Comparison of ENCODE assay signal across 22 cellular contexts in the genomic region with DNA sequence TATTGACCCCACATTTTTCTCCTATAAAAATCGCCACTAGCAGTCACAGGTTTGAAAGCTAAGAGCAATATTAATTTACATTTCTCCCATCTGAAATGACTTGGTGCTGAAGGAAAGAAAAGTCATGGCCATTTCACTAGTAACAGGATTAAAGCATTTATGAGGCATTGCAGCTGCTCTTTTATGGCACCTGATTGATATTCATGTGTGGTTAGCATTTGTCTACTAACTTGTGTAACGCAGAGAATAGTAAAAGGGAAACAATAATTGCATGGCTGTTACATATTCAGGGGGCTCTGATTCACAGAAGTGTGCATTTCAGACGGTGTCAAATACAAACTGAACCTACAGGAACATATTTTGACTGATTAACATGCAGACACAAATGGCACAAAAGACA. TPM values are rescaled to one million over a fixed set of nuclear protein-coding genes. Genes with fewer than 3 reads are reported as not detected.
"Had no signal": no experiment of that assay in that cellular context is flagged by ENCODE, and none has a peak within 500 bp of the region (broad histone marks: within the 10 kb centered on the region; RNA-seq: fewer than 3 reads in every experiment).

No MANE protein-coding gene starts in this region.

- H3K4me1 ChIP-seq: colonic mucosa, prostate gland had no signal

- H3K9me3 ChIP-seq: adrenal gland, colonic mucosa, gastroesophageal sphincter, prostate gland, thyroid gland had no signal

- H3K36me3 ChIP-seq: adrenal gland, colonic mucosa, gastroesophageal sphincter, prostate gland, thyroid gland had no signal

- H3K27ac ChIP-seq: adrenal gland, colonic mucosa, gastroesophageal sphincter, prostate gland, thyroid gland had no signal

- H3K9me3 Mint-ChIP-seq: activated B cell treated with CpG ODN at 0.5 μM for 24 hours; activated T-cell treated with anti-CD3 and anti-CD28 coated beads, Interleukin-2, amount 50 U/mL, for 24 hours; activated T-helper 17 cell treated with anti-CD3 and anti-CD28 coated beads, Interleukin-2, amount 50 U/mL, for 72 hours; memory B cell; stimulated activated naive CD8-positive, alpha-beta T cell treated with anti-CD3 and anti-CD28 coated beads, Interleukin-15, Interleukin-2, amounts not matched to agents 100 ng/mL and 50 ng/mL, for 24 hours; T-helper 1 cell treated with Interleukin-12 subunit alpha and Interleukin-12 subunit beta and Interleukin-4 antibody, amounts not matched to agents 30 μg/mL and 1 μg/mL, for 36 hours had no signal

- H3K4me1 Mint-ChIP-seq: activated T-helper 17 cell treated with anti-CD3 and anti-CD28 coated beads, Interleukin-2, amount 50 U/mL, for 72 hours had no signal

- H3K27ac Mint-ChIP-seq: activated B cell treated with CpG ODN at 0.5 μM for 24 hours; activated CD4-positive, alpha-beta T cell treated with anti-CD3 and anti-CD28 coated beads for 36 hours; activated naive CD8-positive, alpha-beta T cell; activated T-cell treated with anti-CD3 and anti-CD28 coated beads, Interleukin-2, amount 50 U/mL, for 24 hours; activated T-helper 17 cell treated with anti-CD3 and anti-CD28 coated beads, Interleukin-2, amount 50 U/mL, for 72 hours; memory B cell; stimulated activated naive CD8-positive, alpha-beta T cell treated with anti-CD3 and anti-CD28 coated beads, Interleukin-15, Interleukin-2, amounts not matched to agents 100 ng/mL and 50 ng/mL, for 24 hours; T-helper 1 cell treated with Interleukin-12 subunit alpha and Interleukin-12 subunit beta and Interleukin-4 antibody, amounts not matched to agents 30 μg/mL and 1 μg/mL, for 36 hours had no signal

- H3K4me3 ChIP-seq: adrenal gland, colonic mucosa, gastroesophageal sphincter, prostate gland, thyroid gland had no signal

- DNase-seq: activated B cell treated with CpG ODN at 0.5 μM for 24 hours; activated CD4-positive, alpha-beta T cell treated with anti-CD3 and anti-CD28 coated beads for 36 hours; activated CD4-positive, alpha-beta T cell treated with anti-CD3 and anti-CD28 coated beads, Interleukin-2, amount 50 U/mL, for 4 hours; activated CD8-positive, alpha-beta memory T cell treated with anti-CD3 and anti-CD28 coated beads for 24 hours; activated CD8-positive, alpha-beta memory T cell treated with anti-CD3 and anti-CD28 coated beads, Interleukin-2, amount 50 U/mL, for 4 hours; activated T-cell treated with anti-CD3 and anti-CD28 coated beads, Interleukin-2, amount 50 U/mL, for 24 hours; adrenal gland; colonic mucosa; head of caudate nucleus; left colon; stimulated activated CD4-positive, alpha-beta T cell treated with anti-CD3 and anti-CD28 coated beads, Interleukin-12 subunit alpha, Interleukin-12 subunit beta, amount 100 ng/mL, for 4 hours; substantia nigra; T1000; thyroid gland had no signal

- H3K4me3 Mint-ChIP-seq: activated B cell treated with CpG ODN at 0.5 μM for 24 hours; activated CD4-positive, alpha-beta T cell treated with anti-CD3 and anti-CD28 coated beads for 36 hours; activated naive CD8-positive, alpha-beta T cell; activated T-cell treated with anti-CD3 and anti-CD28 coated beads, Interleukin-2, amount 50 U/mL, for 24 hours; activated T-helper 17 cell treated with anti-CD3 and anti-CD28 coated beads, Interleukin-2, amount 50 U/mL, for 72 hours; memory B cell; stimulated activated naive CD8-positive, alpha-beta T cell treated with anti-CD3 and anti-CD28 coated beads, Interleukin-15, Interleukin-2, amounts not matched to agents 100 ng/mL and 50 ng/mL, for 24 hours; T-helper 1 cell treated with Interleukin-12 subunit alpha and Interleukin-12 subunit beta and Interleukin-4 antibody, amounts not matched to agents 30 μg/mL and 1 μg/mL, for 36 hours had no signal

- ATAC-seq: activated CD4-positive, alpha-beta T cell treated with anti-CD3 and anti-CD28 coated beads for 36 hours; activated T-helper 17 cell treated with anti-CD3 and anti-CD28 coated beads, Interleukin-2, amount 50 U/mL, for 72 hours; gastroesophageal sphincter; left colon had no signal

- H3K36me3 Mint-ChIP-seq: activated naive CD8-positive, alpha-beta T cell; memory B cell had no signal

RNA-seq across cellular contexts. Expression of a gene that starts 5.2 kb away (rescaled TPM):
- total RNA-seq: activated B cell treated with CpG ODN at 0.5 μM for 24 hours; activated T-helper 17 cell treated with anti-CD3 and anti-CD28 coated beads, Interleukin-2, amount 50 U/mL, for 72 hours had no signal
- polyA plus RNA-seq: keratinocyte had no signal
